13 cellular contexts compared by ENCODE assay signal in the genomic region with DNA sequence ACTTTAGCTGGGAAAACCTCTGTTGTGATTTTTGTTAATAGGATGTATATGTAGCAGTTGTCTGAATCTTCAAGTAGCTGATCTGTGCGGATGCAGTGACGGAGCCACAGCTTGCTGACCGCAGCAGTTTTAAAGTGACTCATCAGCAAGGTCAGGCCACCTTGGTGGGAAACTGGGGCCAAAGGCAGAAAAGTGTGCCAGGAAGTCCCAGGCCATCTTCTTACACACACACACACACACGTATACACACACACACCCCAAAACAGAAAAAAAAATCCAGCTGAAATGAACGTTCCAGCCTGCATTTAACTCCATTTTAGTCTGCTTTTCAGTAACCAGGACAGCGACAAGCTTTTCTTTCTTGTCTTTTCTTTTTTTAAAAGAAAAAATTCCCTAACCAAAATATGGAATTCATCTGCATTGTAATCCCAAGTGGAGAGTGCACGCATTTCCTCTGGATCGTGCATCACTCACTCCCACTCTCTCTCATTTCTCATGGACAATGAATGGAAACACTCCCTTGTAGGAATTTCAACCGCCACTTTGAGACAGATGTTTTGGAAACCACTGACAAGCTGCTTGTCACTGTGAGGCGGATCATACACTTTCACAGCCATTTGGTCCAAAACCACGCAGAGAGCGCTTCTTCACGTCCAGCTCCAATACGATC.
A peak's percentile ranks its signal among the peaks of the same experiment; 100 is the strongest.
DNase-seq lines count a peak whose midpoint lies in the region; ATAC-seq and TF ChIP-seq lines count a peak whose summit lies in the region.
"Had no signal": no experiment of that assay in that cellular context is flagged by ENCODE, and none has a peak within 500 bp of the region (broad histone marks: within the 10 kb centered on the region; RNA-seq: fewer than 3 reads in every experiment).

No MANE protein-coding gene starts in this region.

- peak overlapping the region; percentile 99 for H3K27ac Mint-ChIP-seq in dendritic cell treated with granulocyte-macrophage colony-stimulating factor and Interleukin-4, amounts not matched to agents 40 ng/mL and 50 ng/mL, for 4 days
- peak overlapping the region; percentile 72 for H3K27ac Mint-ChIP-seq in neural progenitor cell

- no peak overlapping the region for H3K4me3 Mint-ChIP-seq in dendritic cell treated with granulocyte-macrophage colony-stimulating factor and Interleukin-4, amounts not matched to agents 40 ng/mL and 50 ng/mL, for 4 days
- H3K4me3 Mint-ChIP-seq in neural progenitor cell, result no peak overlapping the region
- H3K4me3 Mint-ChIP-seq: CD4-positive, alpha-beta memory T cell had no signal

- no peaks in the 10 kb centered on the region for H3K36me3 ChIP-seq in neural progenitor cell

- H4K20me1 ChIP-seq in neural progenitor cell (ENCODE audit: low read depth), result no peaks in the 10 kb centered on the region

- H3K4me3 ChIP-seq in neural progenitor cell, result no peak overlapping the region

- no peak for TF ChIP-seq CTCF in neural progenitor cell (IDR thresholded peaks at IDR 0.05)
- TF ChIP-seq CTCF in omental fat pad (IDR thresholded peaks at IDR 0.05), result no peak

- H3K27me3 Mint-ChIP-seq in dendritic cell treated with granulocyte-macrophage colony-stimulating factor and Interleukin-4, amounts not matched to agents 40 ng/mL and 50 ng/mL, for 4 days, result no peaks in the 10 kb centered on the region
- peaks cover 2% of the 10 kb centered on the region for H3K27me3 Mint-ChIP-seq in neural progenitor cell (ENCODE audit: insufficient read depth, low read depth)
- H3K27me3 Mint-ChIP-seq: CD4-positive, alpha-beta memory T cell had no signal

- peak; percentile 79 for ATAC-seq in HG03571 (IDR thresholded peaks at IDR 0.05; ENCODE audit: unreplicated experiment)
- no peak for ATAC-seq in GM19467 (IDR thresholded peaks at IDR 0.05; ENCODE audit: unreplicated experiment)
- no peak for ATAC-seq in omental fat pad (ENCODE audit: low FRiP score)
- no peak for ATAC-seq in sciatic nerve
- ATAC-seq in HG03196 (IDR thresholded peaks at IDR 0.05; ENCODE audit: unreplicated experiment), result no peak

- H3K36me3 Mint-ChIP-seq in dendritic cell treated with granulocyte-macrophage colony-stimulating factor and Interleukin-4, amounts not matched to agents 40 ng/mL and 50 ng/mL, for 4 days (ENCODE audit: low read depth), result peaks cover 60% of the 10 kb centered on the region
- H3K36me3 Mint-ChIP-seq in neural progenitor cell, result peaks cover 9% of the 10 kb centered on the region
- H3K36me3 Mint-ChIP-seq: CD4-positive, alpha-beta memory T cell had no signal

- H3K79me2 ChIP-seq in neural progenitor cell (ENCODE audit: low read depth), result no peaks in the 10 kb centered on the region

- peaks cover 97% of the 10 kb centered on the region for H3K4me1 Mint-ChIP-seq in dendritic cell treated with granulocyte-macrophage colony-stimulating factor and Interleukin-4, amounts not matched to agents 40 ng/mL and 50 ng/mL, for 4 days (ENCODE audit: low read depth)
- H3K4me1 Mint-ChIP-seq in neural progenitor cell, result peaks cover 39% of the 10 kb centered on the region

- no peaks in the 10 kb centered on the region for H3K9me3 Mint-ChIP-seq in dendritic cell treated with granulocyte-macrophage colony-stimulating factor and Interleukin-4, amounts not matched to agents 40 ng/mL and 50 ng/mL, for 4 days
- H3K9me3 Mint-ChIP-seq in neural progenitor cell, result peaks cover 6% of the 10 kb centered on the region

- no peaks in the 10 kb centered on the region for H3K9me3 ChIP-seq in neural progenitor cell (ENCODE audit: low read depth)

- H3K27me3 ChIP-seq in neural progenitor cell, result no peaks in the 10 kb centered on the region

- no peak overlapping the region for H3K4me2 ChIP-seq in neural progenitor cell

- H3K4me1 ChIP-seq in neural progenitor cell, result peaks cover 23% of the 10 kb centered on the region

- no peak overlapping the region for H2AFZ ChIP-seq in neural progenitor cell (replicated peaks)

- H3K9ac ChIP-seq in neural progenitor cell, result no peak overlapping the region

- DNase-seq in ELR (ENCODE audit: low read depth) (peak; percentile 59), neural progenitor cell (ENCODE audit: low spot score) (no peak), omental fat pad (ENCODE audit: low spot score) (no peak), sciatic nerve (ENCODE audit: low spot score) (no peak)
- DNase-seq: activated CD4-positive, alpha-beta T cell treated with anti-CD3 and anti-CD28 coated beads for 1 hour; activated gamma-delta T cell; CD4-positive, alpha-beta memory T cell; stimulated activated CD4-positive, alpha-beta T cell treated with anti-CD3 and anti-CD28 coated beads, Interleukin-15, amount 100 ng/mL, for 24 hours; stimulated activated naive CD4-positive, alpha-beta T cell had no signal

- intact Hi-C loops in dendritic cell treated with granulocyte-macrophage colony-stimulating factor and Interleukin-4, amounts not matched to agents 40 ng/mL and 50 ng/mL, for 4 days (cut with micrococcal nuclease), result loop anchor here (5.0 kb wide), 1 partner anchor 103 kb away; the partner anchor contains the start of gene LHFPL2
- intact Hi-C loops in sciatic nerve (cut with DNase I), result loop anchor here (10.0 kb wide), 1 partner anchor 420 kb away; no protein-coding TSS in a partner anchor

- no peaks in the 10 kb centered on the region for H3F3A ChIP-seq in neural progenitor cell (ENCODE audit: low read depth)

- H3K27ac ChIP-seq in neural progenitor cell, result no peak overlapping the region
